In the genomic region with DNA sequence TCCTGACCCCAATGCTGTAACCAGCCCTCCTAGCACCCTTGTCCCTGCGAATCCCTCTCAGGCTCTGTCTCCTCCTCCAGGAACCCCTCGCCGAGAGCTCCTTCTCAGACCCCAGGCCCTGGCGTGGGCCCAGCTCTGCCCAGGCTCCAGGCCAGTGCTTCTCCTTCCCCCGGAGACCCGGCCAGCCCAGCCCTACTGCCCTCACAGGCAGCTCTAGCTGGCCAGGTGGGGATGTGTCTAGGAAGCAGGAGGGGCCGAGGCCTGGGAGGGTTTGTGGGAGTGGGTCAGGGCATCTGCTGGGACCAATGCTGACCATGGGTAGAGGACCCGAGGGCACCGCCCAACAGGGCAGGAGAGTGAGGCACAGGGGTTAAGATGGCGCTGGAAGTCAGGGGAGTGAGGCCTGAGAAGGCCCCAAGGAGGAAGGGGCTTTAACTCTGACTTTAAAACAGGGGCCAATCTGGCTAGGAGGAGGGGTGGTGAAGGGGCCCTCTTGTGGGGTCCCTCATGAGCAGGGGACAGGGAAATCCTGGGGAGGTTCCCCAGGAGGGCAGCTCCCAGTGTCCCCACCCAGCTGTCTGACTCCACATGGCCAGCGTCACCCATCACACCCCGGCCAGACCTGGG, we compare ENCODE assay signal across 15 cellular contexts.
"Had no signal": no experiment of that assay in that cellular context is flagged by ENCODE, and none has a peak within 500 bp of the region (broad histone marks: within the 10 kb centered on the region; RNA-seq: fewer than 3 reads in every experiment).

No MANE protein-coding gene starts in this region.

- H3K36me3 ChIP-seq: adrenal gland, prostate gland had no signal

- H3K4me3 Mint-ChIP-seq: activated T-cell treated with anti-CD3 and anti-CD28 coated beads, Interleukin-2, amount 50 U/mL, for 72 hours; stimulated activated naive CD8-positive, alpha-beta T cell treated with anti-CD3 and anti-CD28 coated beads, Interleukin-15, amount 100 ng/mL, for 72 hours had no signal

- ATAC-seq: activated T-cell treated with anti-CD3 and anti-CD28 coated beads, Interleukin-2, amount 50 U/mL, for 72 hours; stimulated activated naive CD8-positive, alpha-beta T cell treated with anti-CD3 and anti-CD28 coated beads, Interleukin-15, amount 100 ng/mL, for 72 hours had no signal

- H3K4me3 ChIP-seq: adrenal gland, hepatocyte, lung, prostate gland had no signal

- H3K27ac ChIP-seq: coronary artery, hepatocyte, prostate gland had no signal

- H3K9me3 ChIP-seq: adrenal gland, prostate gland had no signal

- H3K4me1 ChIP-seq: prostate gland had no signal

- H3K4me1 Mint-ChIP-seq: stimulated activated naive CD8-positive, alpha-beta T cell treated with anti-CD3 and anti-CD28 coated beads, Interleukin-15, amount 100 ng/mL, for 72 hours had no signal

- DNase-seq: activated CD4-positive, alpha-beta T cell treated with anti-CD3 and anti-CD28 coated beads, Interleukin-2, amount 50 U/mL, for 4 hours; activated naive CD4-positive, alpha-beta T cell; activated T-cell treated with anti-CD3 and anti-CD28 coated beads, Interleukin-2, amount 50 U/mL, for 72 hours; caudate nucleus; effector CD8-positive, alpha-beta T cell; midbrain; nucleus accumbens; stimulated activated CD4-positive, alpha-beta T cell treated with anti-CD3 and anti-CD28 coated beads, Interleukin-4, amount 100 ng/mL, for 1 hour; stimulated activated CD8-positive, alpha-beta memory T cell treated with anti-CD3 and anti-CD28 coated beads, Interleukin-4, amount 100 ng/mL, for 48 hours; stimulated activated naive CD8-positive, alpha-beta T cell treated with anti-CD3 and anti-CD28 coated beads, Interleukin-15, amount 100 ng/mL, for 72 hours had no signal

- H3K27ac Mint-ChIP-seq: activated T-cell treated with anti-CD3 and anti-CD28 coated beads, Interleukin-2, amount 50 U/mL, for 72 hours; stimulated activated naive CD8-positive, alpha-beta T cell treated with anti-CD3 and anti-CD28 coated beads, Interleukin-15, amount 100 ng/mL, for 72 hours had no signal

- H3K27me3 ChIP-seq: hepatocyte had no signal
